In the genomic region with DNA sequence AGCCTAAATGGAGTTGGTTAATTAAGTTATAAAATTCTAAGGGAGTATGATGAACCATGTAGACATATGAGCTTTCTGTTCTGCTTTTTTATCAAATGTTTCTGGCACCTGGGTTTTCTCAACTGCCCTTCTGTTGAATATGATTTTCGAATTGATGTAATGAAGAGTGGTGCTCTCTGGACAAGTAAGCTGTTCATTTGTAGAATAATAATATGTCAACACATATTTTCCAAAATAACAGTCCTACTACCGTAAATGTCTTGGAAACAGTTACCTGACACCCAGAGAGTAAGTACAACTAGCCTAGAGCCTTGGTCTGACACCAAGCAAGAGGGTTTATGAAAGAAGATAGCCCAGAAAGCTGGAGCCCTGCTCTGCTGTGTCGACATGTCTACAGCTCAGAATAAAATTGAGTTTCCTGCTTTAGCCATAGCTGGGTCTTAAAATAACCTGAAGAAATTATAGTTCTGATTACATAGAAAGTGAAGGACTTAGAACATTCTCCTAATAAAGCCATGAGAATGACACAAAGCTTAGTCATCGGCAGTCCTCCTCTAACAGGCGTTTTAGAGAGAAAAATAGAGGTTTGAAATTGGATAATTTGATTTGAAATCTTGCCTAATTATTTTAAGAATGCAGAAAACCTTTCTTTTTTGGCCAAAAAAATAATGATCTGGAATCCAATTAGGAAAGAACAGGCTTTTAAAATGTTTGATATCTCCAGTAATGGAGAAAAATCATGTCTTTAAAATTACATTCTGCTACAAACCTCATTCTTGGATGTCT, we compare ENCODE assay signal across 8 cellular contexts. TPM values are rescaled to one million over a fixed set of nuclear protein-coding genes. Genes with fewer than 3 reads are reported as not detected.
DNase-seq lines count a peak whose midpoint lies in the region; ATAC-seq and TF ChIP-seq lines count a peak whose summit lies in the region.

No MANE protein-coding gene starts in this region.

- H3K4me1 ChIP-seq in uterus = peaks cover 0 to 3% of the 10 kb centered on the region in 2 donors

- intact Hi-C loops in natural killer cell (cut with micrococcal nuclease) (no loop called here), uterus (cut with DNase I; ENCODE audit: low total_unique reads) (no loop called here)

- no peak for DNase-seq in natural killer cell treated with Interleukin-12 subunit alpha and Interleukin-12 subunit beta and Interleukin-15 and Interleukin-18, amount 100 ng/mL, for 72 hours (ENCODE audit: low spot score)
- DNase-seq in natural killer cell (no peak), astrocyte of the spinal cord (ENCODE audit: low read depth, low spot score) (peak; percentile 78), uterus (no peak), Kasumi-1 (lab: John Stamatoyannopoulos, UW) (no peak), T-helper 2 cell (no peak)
- DNase-seq in activated CD4-positive, alpha-beta T cell treated with anti-CD3 and anti-CD28 coated beads for 4 hours = no peak

- in situ Hi-C loops in astrocyte of the spinal cord (cut with HindIII; ENCODE audit: low sequenced_read_pairs) = no loop called here

- no peaks in the 10 kb centered on the region for H3K27me3 ChIP-seq in uterus

- no peak overlapping the region for H3K4me3 ChIP-seq in astrocyte of the spinal cord (ENCODE audit: low read depth, low read length)
- no peak overlapping the region for H3K4me3 ChIP-seq in uterus

- peaks cover 22 to 33% of the 10 kb centered on the region in 2 donors for H3K4me1 Mint-ChIP-seq in natural killer cell treated with Interleukin-12 subunit alpha and Interleukin-12 subunit beta and Interleukin-15 and Interleukin-18, amount 100 ng/mL, for 72 hours (ENCODE audit: low read depth in 2 of 2)
- H3K4me1 Mint-ChIP-seq in natural killer cell = peaks cover 12 to 25% of the 10 kb centered on the region in 2 donors

- H3K27ac Mint-ChIP-seq in natural killer cell treated with Interleukin-12 subunit alpha and Interleukin-12 subunit beta and Interleukin-15 and Interleukin-18, amount 100 ng/mL, for 72 hours = peak overlapping the region in 1 of 2 donors; percentile 33
- no peak overlapping the region for H3K27ac Mint-ChIP-seq in natural killer cell

- H3K36me3 ChIP-seq in uterus = no peaks in the 10 kb centered on the region

- H3K27me3 Mint-ChIP-seq in natural killer cell treated with Interleukin-12 subunit alpha and Interleukin-12 subunit beta and Interleukin-15 and Interleukin-18, amount 100 ng/mL, for 72 hours = peaks cover 5 to 7% of the 10 kb centered on the region in 2 donors
- peaks cover 6 to 13% of the 10 kb centered on the region in 2 donors for H3K27me3 Mint-ChIP-seq in natural killer cell (ENCODE audit: low read depth in 2 of 2)

- peaks cover 6% of the 10 kb centered on the region for H3K36me3 Mint-ChIP-seq in natural killer cell treated with Interleukin-12 subunit alpha and Interleukin-12 subunit beta and Interleukin-15 and Interleukin-18, amount 100 ng/mL, for 72 hours
- H3K36me3 Mint-ChIP-seq in natural killer cell = no peaks in the 10 kb centered on the region

- TF ChIP-seq CTCF in natural killer cell (IDR thresholded peaks at IDR 0.05) = no peak
- TF ChIP-seq CTCF in astrocyte of the spinal cord (IDR thresholded peaks at IDR 0.05; ENCODE audit: low read depth, low read length) = no peak
- no peak for TF ChIP-seq CTCF in uterus (IDR thresholded peaks at IDR 0.05)

- H3K9me3 Mint-ChIP-seq in natural killer cell treated with Interleukin-12 subunit alpha and Interleukin-12 subunit beta and Interleukin-15 and Interleukin-18, amount 100 ng/mL, for 72 hours = peaks cover 2% of the 10 kb centered on the region
- H3K9me3 Mint-ChIP-seq in natural killer cell = no peaks in the 10 kb centered on the region

- TF ChIP-seq POLR2A in uterus (IDR thresholded peaks at IDR 0.05) = no peak

- H3K9me3 ChIP-seq in uterus = no peaks in the 10 kb centered on the region

- ATAC-seq in natural killer cell treated with Interleukin-12 subunit alpha and Interleukin-12 subunit beta and Interleukin-15 and Interleukin-18, amount 100 ng/mL, for 72 hours = no peak
- ATAC-seq in natural killer cell = no peak
- ATAC-seq in HG03159 (IDR thresholded peaks at IDR 0.05; ENCODE audit: unreplicated experiment) = peak; percentile 67

- H3K27ac ChIP-seq in uterus = peak overlapping the region; percentile 64 to 77

- H3K4me3 Mint-ChIP-seq in natural killer cell treated with Interleukin-12 subunit alpha and Interleukin-12 subunit beta and Interleukin-15 and Interleukin-18, amount 100 ng/mL, for 72 hours = peak overlapping the region; percentile 68
- H3K4me3 Mint-ChIP-seq in natural killer cell = no peak overlapping the region

RNA-seq across cellular contexts. Expression of gene HDAC9, which starts 25.1 kb away (rescaled TPM):
- 10 to 100 TPM in 1 of 2 donors, 1 to 10 TPM in 1; 9.9 to 15.0 TPM for total RNA-seq in natural killer cell treated with Interleukin-12 subunit alpha and Interleukin-12 subunit beta and Interleukin-15 and Interleukin-18, amount 100 ng/mL, for 72 hours
- total RNA-seq in natural killer cell (10 to 100 TPM; 19.1 to 41.1 (median 24.1) TPM), uterus (10 to 100 TPM; 54.8 to 96.2 (median 87.2) TPM)
